ENCODE assay signal across 14 cellular contexts in the genomic region with DNA sequence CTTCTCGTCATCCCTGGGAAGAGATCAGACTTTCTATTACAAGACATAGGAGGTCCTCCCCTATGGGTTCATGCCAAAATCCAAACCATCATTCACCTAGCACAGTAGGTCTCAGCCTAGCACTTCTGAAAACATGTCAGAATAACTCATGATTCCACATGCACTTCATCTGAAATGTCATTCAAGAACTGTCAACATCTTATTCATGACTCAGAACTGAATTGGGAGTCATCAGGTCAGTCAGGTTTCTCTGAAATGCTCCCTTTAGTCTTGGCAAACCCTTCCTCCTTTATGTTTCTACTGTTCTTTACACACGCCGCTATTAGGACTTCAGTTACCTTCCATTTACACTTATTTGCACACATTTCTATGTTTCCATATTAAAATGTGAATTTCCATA.
DNase-seq lines count a peak whose midpoint lies in the region; ATAC-seq, FAIRE-seq and TF ChIP-seq lines count a peak whose summit lies in the region.
"Had no signal": no experiment of that assay in that cellular context is flagged by ENCODE, and none has a peak within 500 bp of the region (broad histone marks: within the 10 kb centered on the region; RNA-seq: fewer than 3 reads in every experiment).

No MANE protein-coding gene starts in this region.

- POLR2A ChIA-PET in T-cell (lab: Charles Lee) = no interaction called here

- H3K4me3 Mint-ChIP-seq in natural killer cell treated with Interleukin-12 subunit alpha and Interleukin-12 subunit beta and Interleukin-15 and Interleukin-18, amount 100 ng/mL, for 72 hours = peak overlapping the region; percentile 88
- H3K4me3 Mint-ChIP-seq in natural killer cell = no peak overlapping the region
- no peak overlapping the region for H3K4me3 Mint-ChIP-seq in T-cell
- H3K4me3 Mint-ChIP-seq: CD8-positive, alpha-beta T cell; neural crest cell; stimulated activated naive B cell treated with anti-CD40 and anti-IgM and Interleukin-4, amounts not matched to agents 10 μg/mL and 1 μg/mL and 100 μg/mL, for 72 hours had no signal

- CTCF ChIA-PET in T-cell (lab: Charles Lee) = no interaction called here

- H3K27ac Mint-ChIP-seq in natural killer cell treated with Interleukin-12 subunit alpha and Interleukin-12 subunit beta and Interleukin-15 and Interleukin-18, amount 100 ng/mL, for 72 hours = peak overlapping the region; percentile 94 to 99
- H3K27ac Mint-ChIP-seq in natural killer cell (no peak overlapping the region), T-cell (peak overlapping the region; percentile 25 to 52)
- H3K27ac Mint-ChIP-seq: CD8-positive, alpha-beta T cell; stimulated activated naive B cell treated with anti-CD40 and anti-IgM and Interleukin-4, amounts not matched to agents 10 μg/mL and 1 μg/mL and 100 μg/mL, for 72 hours had no signal

- DNase-seq in natural killer cell treated with Interleukin-12 subunit alpha and Interleukin-12 subunit beta and Interleukin-15 and Interleukin-18, amount 100 ng/mL, for 72 hours (ENCODE audit: low spot score) = no peak
- no peak for DNase-seq in natural killer cell
- no peak for DNase-seq in T-cell
- DNase-seq in epithelial cell of proximal tubule (ENCODE audit: low read depth) = peak; percentile 19
- no peak for DNase-seq in stimulated activated CD8-positive, alpha-beta memory T cell treated with anti-CD3 and anti-CD28 coated beads, Interleukin-4, amount 100 ng/mL, for 48 hours
- DNase-seq in hippocampal formation (lab: John Stamatoyannopoulos, UW) = no peak
- DNase-seq in kidney = no peak
- no peak for DNase-seq in NCI-H1048 (lab: John Stamatoyannopoulos, UW)
- DNase-seq: CD8-positive, alpha-beta T cell; NCI-H1417; NK-92 treated with Interleukin-12 subunit alpha and Interleukin-12 subunit beta, amount 100 ng/mL, for 24 hours; stimulated activated naive B cell treated with anti-CD40 and anti-IgM and Interleukin-4, amounts not matched to agents 10 μg/mL and 1 μg/mL and 100 μg/mL, for 72 hours had no signal

- H3K27me3 Mint-ChIP-seq in natural killer cell treated with Interleukin-12 subunit alpha and Interleukin-12 subunit beta and Interleukin-15 and Interleukin-18, amount 100 ng/mL, for 72 hours = no peaks in the 10 kb centered on the region
- H3K27me3 Mint-ChIP-seq in natural killer cell (ENCODE audit: low read depth in 2 of 2) = no peaks in the 10 kb centered on the region
- no peaks in the 10 kb centered on the region for H3K27me3 Mint-ChIP-seq in T-cell
- H3K27me3 Mint-ChIP-seq: stimulated activated naive B cell treated with anti-CD40 and anti-IgM and Interleukin-4, amounts not matched to agents 10 μg/mL and 1 μg/mL and 100 μg/mL, for 72 hours had no signal

- no peak overlapping the region for H3K9ac ChIP-seq in kidney (ENCODE audit: low read length in 2 of 2)

- peaks cover 32% of the 10 kb centered on the region for H3K36me3 Mint-ChIP-seq in natural killer cell treated with Interleukin-12 subunit alpha and Interleukin-12 subunit beta and Interleukin-15 and Interleukin-18, amount 100 ng/mL, for 72 hours
- H3K36me3 Mint-ChIP-seq in natural killer cell (peaks cover 7% of the 10 kb centered on the region), T-cell (peaks cover 62% of the 10 kb centered on the region)

- no peak for FAIRE-seq in kidney (lab: Jason Lieb, UNC)
- FAIRE-seq: GM12891 had no signal

- H3K9me3 Mint-ChIP-seq in natural killer cell treated with Interleukin-12 subunit alpha and Interleukin-12 subunit beta and Interleukin-15 and Interleukin-18, amount 100 ng/mL, for 72 hours = peaks cover 9% of the 10 kb centered on the region
- H3K9me3 Mint-ChIP-seq in natural killer cell = peaks cover 2 to 3% of the 10 kb centered on the region in 2 donors
- H3K9me3 Mint-ChIP-seq in T-cell = peaks cover 7 to 9% (median 7%) of the 10 kb centered on the region in 3 donors

- H3K4me1 Mint-ChIP-seq in natural killer cell treated with Interleukin-12 subunit alpha and Interleukin-12 subunit beta and Interleukin-15 and Interleukin-18, amount 100 ng/mL, for 72 hours (ENCODE audit: low read depth in 2 of 2) = peaks cover 38 to 54% of the 10 kb centered on the region in 2 donors
- H3K4me1 Mint-ChIP-seq in natural killer cell = peaks cover 16 to 18% of the 10 kb centered on the region in 2 donors
- H3K4me1 Mint-ChIP-seq in T-cell = peaks cover 44 to 54% (median 50%) of the 10 kb centered on the region in 3 donors
- H3K4me1 Mint-ChIP-seq: neural crest cell had no signal

- no peak overlapping the region for H3K27ac ChIP-seq in kidney (ENCODE audit: low read depth in 2 of 2, low read length in 2 of 2)

- peak; percentile 82 to 83 for ATAC-seq in natural killer cell treated with Interleukin-12 subunit alpha and Interleukin-12 subunit beta and Interleukin-15 and Interleukin-18, amount 100 ng/mL, for 72 hours
- ATAC-seq in natural killer cell = no peak
- ATAC-seq in T-cell (replicated peaks in 1 of 4) = peak in 3 of 4 experiments; percentile 26 to 55 (median 36)
- ATAC-seq: CD8-positive, alpha-beta T cell had no signal

- intact Hi-C loops in natural killer cell (cut with micrococcal nuclease) (no loop called here), kidney (cut with DNase I) (no loop called here)

- no peaks in the 10 kb centered on the region for H3K4me1 ChIP-seq in kidney (ENCODE audit: control insufficient read depth in 1 of 2, insufficient read depth in 1 of 2, low read depth in 1 of 2, low read length in 2 of 2)

- peaks cover 0 to 7% of the 10 kb centered on the region in 2 donors for H3K9me3 ChIP-seq in kidney (ENCODE audit: control insufficient read depth in 1 of 2, low read length in 2 of 2)

- H3K4me3 ChIP-seq in epithelial cell of proximal tubule (ENCODE audit: low read depth, low read length) (no peak overlapping the region), kidney (ENCODE audit: low read length in 2 of 2) (no peak overlapping the region)

- TF ChIP-seq CTCF in natural killer cell (IDR thresholded peaks at IDR 0.05) (no peak), epithelial cell of proximal tubule (conservative IDR thresholded peaks at IDR 0.05; ENCODE audit: low read depth, low read length) (no peak), kidney (IDR thresholded peaks at IDR 0.05; ENCODE audit: borderline replicate concordance, extremely low read depth, insufficient read depth) (no peak)

- no peaks in the 10 kb centered on the region for H3K36me3 ChIP-seq in kidney (ENCODE audit: control insufficient read depth in 1 of 2, insufficient read depth in 2 of 2, low read length in 2 of 2)

Comparison
In these comparisons a context has a peak if more than half of its experiments do, and no peak if none do; other contexts are left out.
1. ATAC-seq: peak in natural killer cell treated with Interleukin-12 subunit alpha and Interleukin-12 subunit beta and Interleukin-15 and Interleukin-18, amount 100 ng/mL, for 72 hours (2 of 2) and T-cell (3 of 4); none in natural killer cell (0 of 3).
2. H3K27ac Mint-ChIP-seq: peak in natural killer cell treated with Interleukin-12 subunit alpha and Interleukin-12 subunit beta and Interleukin-15 and Interleukin-18, amount 100 ng/mL, for 72 hours (2 of 2) and T-cell (2 of 2); none in natural killer cell (0 of 2).